In the genomic region with DNA sequence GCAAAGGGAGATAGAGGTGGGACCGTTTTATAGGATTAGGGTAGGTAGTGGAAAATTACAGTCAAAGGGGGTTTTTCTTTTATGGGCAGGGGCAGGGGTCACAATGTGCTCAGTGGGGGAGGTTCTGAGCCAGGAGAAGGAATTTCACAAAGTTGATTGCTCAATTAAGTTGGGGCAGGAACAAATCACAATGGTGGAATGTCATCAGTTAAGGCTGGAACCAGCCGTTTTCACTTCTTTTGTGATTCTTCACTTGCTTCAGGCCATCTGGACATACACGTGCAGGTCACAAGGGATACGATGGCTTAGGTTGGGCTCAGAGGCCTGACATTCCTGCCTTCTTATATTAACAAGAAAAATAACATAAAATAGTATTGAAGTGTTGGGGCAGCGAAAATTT, we compare ENCODE assay signal across 7 cellular contexts.
"Had no signal": no experiment of that assay in that cellular context is flagged by ENCODE, and none has a peak within 500 bp of the region (broad histone marks: within the 10 kb centered on the region; RNA-seq: fewer than 3 reads in every experiment).

No MANE protein-coding gene starts in this region.

- H3K4me3 ChIP-seq: GM23248 had no signal

- H3K4me3 Mint-ChIP-seq: H9, IgD-negative memory B cell had no signal

- H3K27me3 Mint-ChIP-seq: IgD-negative memory B cell had no signal

- H3K27ac Mint-ChIP-seq: H9, IgD-negative memory B cell had no signal

- H2AFZ ChIP-seq: GM23248 had no signal

- ATAC-seq: HepG2 had no signal

- DNase-seq: GM23248, H9, HCEC 1CT, KBM-7 had no signal

- H3K27ac ChIP-seq: GM23248, HL-60 had no signal

- H3K9ac ChIP-seq: GM23248 had no signal

- H3K36me3 Mint-ChIP-seq: IgD-negative memory B cell had no signal

- H3K4me1 Mint-ChIP-seq: H9, IgD-negative memory B cell had no signal
